15 cellular contexts compared by ENCODE assay signal in the genomic region with DNA sequence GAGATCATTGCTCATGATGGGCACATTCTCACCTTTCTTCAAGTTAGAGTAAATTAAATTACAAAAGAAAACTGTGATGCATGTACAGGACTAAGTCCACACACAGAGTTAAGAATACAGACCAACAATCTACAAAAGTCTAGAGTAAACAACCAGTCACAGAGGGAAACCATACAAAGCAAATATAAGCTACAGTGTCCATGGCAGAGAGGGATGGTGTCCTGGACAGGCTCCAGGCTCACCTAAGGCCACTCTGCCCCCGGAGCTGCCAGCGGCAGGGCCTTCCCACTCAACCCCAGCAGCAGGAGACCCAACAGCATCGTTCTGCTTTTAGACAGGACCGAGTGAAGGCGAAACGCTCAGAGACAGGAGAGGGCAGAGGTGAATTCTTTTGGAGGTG. TPM values are rescaled to one million over a fixed set of nuclear protein-coding genes. Genes with fewer than 3 reads are reported as not detected.
DNase-seq lines count a peak whose midpoint lies in the region; ATAC-seq, FAIRE-seq and TF ChIP-seq lines count a peak whose summit lies in the region.
"Had no signal": no experiment of that assay in that cellular context is flagged by ENCODE, and none has a peak within 500 bp of the region (broad histone marks: within the 10 kb centered on the region; RNA-seq: fewer than 3 reads in every experiment).

No MANE protein-coding gene starts in this region.

- H3K9me3 ChIP-seq in A549, result no peaks in the 10 kb centered on the region
- H3K9me3 ChIP-seq in PC-3 (ENCODE audit: low read length), result no peaks in the 10 kb centered on the region
- no peaks in the 10 kb centered on the region for H3K9me3 ChIP-seq in HepG2 (ENCODE audit: low read length)
- H3K9me3 ChIP-seq: BE2C had no signal

- in situ Hi-C loops in HepG2 (cut with HindIII; ENCODE audit: extremely low pct_ligation_motif_present, low pct_unique_long_range_greater_than_20kb), result no loop called here

- DNase-seq in A549 (ENCODE audit: low read depth in 1 of 2, low spot score in 1 of 2) (no peak), DMS53 (lab: John Stamatoyannopoulos, UW) (peak; percentile 74), PC-3 (no peak), HepG2 (ENCODE audit: low spot score) (no peak), NCI-H187 treated with DMSO at 0.1 percent for 48 hours (lab: John Stamatoyannopoulos, UW) (no peak), HK-2 (ENCODE audit: unreplicated experiment) (no peak)
- DNase-seq in activated CD4-positive, alpha-beta T cell treated with anti-CD3 and anti-CD28 coated beads, Interleukin-2, amount 50 U/mL, for 48 hours, result no peak
- DNase-seq in activated naive CD8-positive, alpha-beta T cell treated with anti-CD3 and anti-CD28 coated beads, Interleukin-2, amount 50 U/mL, for 24 hours, result no peak
- DNase-seq: BE2C; CD8-positive, alpha-beta T cell; IMR-90; Kasumi-1; NCI-H1436 treated with DMSO at 0.1 percent for 48 hours; NCI-H446; NCI-H82 had no signal

- intact Hi-C loops in PC-3 (cut with micrococcal nuclease) (no loop called here), HepG2 (cut with micrococcal nuclease; ENCODE audit: unreplicated experiment) (no loop called here)

- H4K20me1 ChIP-seq in PC-3 (ENCODE audit: low read length) (no peaks in the 10 kb centered on the region), HepG2 (ENCODE audit: insufficient read depth, low read length) (no peaks in the 10 kb centered on the region)

- ATAC-seq in A549 (peak in 1 of 2 experiments; percentile 61; a peak in 3 of 6 replicates), PC-3 (peak; percentile 55), HepG2 (peak; percentile 55; the same call in 2 of the 3 replicates)
- ATAC-seq in activated naive CD8-positive, alpha-beta T cell treated with anti-CD3 and anti-CD28 coated beads, Interleukin-2, amount 50 U/mL, for 24 hours, result no peak
- ATAC-seq: CD8-positive, alpha-beta T cell had no signal

- CTCF ChIA-PET in A549 (lab: Yijun Ruan, JAX) (interaction anchor here (2.3 kb wide), 1 partner anchor 10 kb away, joined by 4 read pairs; no protein-coding TSS in a partner anchor), PC-3 (lab: Charles Lee) (no interaction called here), HepG2 (lab: Yijun Ruan, JAX; ENCODE audit: low intra/inter-chr PET ratio, low total read pairs) (no interaction called here)

- no peaks in the 10 kb centered on the region for H3F3A ChIP-seq in PC-3 (ENCODE audit: low read length, unreplicated experiment)

- H3K4me3 Mint-ChIP-seq in activated naive CD8-positive, alpha-beta T cell treated with anti-CD3 and anti-CD28 coated beads, Interleukin-2, amount 50 U/mL, for 24 hours, result no peak overlapping the region
- H3K4me3 Mint-ChIP-seq: CD8-positive, alpha-beta T cell had no signal

- H3K4me2 ChIP-seq in A549, result peak overlapping the region; percentile 55
- H3K4me2 ChIP-seq in PC-3 (ENCODE audit: low read length), result no peak overlapping the region
- H3K4me2 ChIP-seq in HepG2 (ENCODE audit: low read depth, low read length), result no peak overlapping the region

- no peak overlapping the region for H3K27ac Mint-ChIP-seq in activated naive CD8-positive, alpha-beta T cell treated with anti-CD3 and anti-CD28 coated beads, Interleukin-2, amount 50 U/mL, for 24 hours
- H3K27ac Mint-ChIP-seq: CD8-positive, alpha-beta T cell had no signal

- H3K4me1 ChIP-seq in A549, result peaks cover 24% of the 10 kb centered on the region
- no peaks in the 10 kb centered on the region for H3K4me1 ChIP-seq in PC-3 (ENCODE audit: insufficient read depth, low read length)
- no peaks in the 10 kb centered on the region for H3K4me1 ChIP-seq in HepG2 (ENCODE audit: insufficient read depth, low read length)
- H3K4me1 ChIP-seq: BE2C had no signal

- BruUV-seq in PC-3 (replicated peaks; lab: Mats Ljungman, UMichigan), result no TSS peak
- no TSS peak for BruUV-seq in HepG2 (replicated peaks; lab: Mats Ljungman, UMichigan)

- no peaks in the 10 kb centered on the region for H3K9me2 ChIP-seq in PC-3 (replicated peaks; ENCODE audit: low read length)

- FAIRE-seq in A549 (lab: Jason Lieb, UNC), result no peak
- no peak for FAIRE-seq in HepG2 (lab: Jason Lieb, UNC)

- H3K9ac ChIP-seq in PC-3 (ENCODE audit: low read length) (no peak overlapping the region), HepG2 (ENCODE audit: insufficient read depth, low read depth, low read length) (no peak overlapping the region)

- H3K27ac ChIP-seq in A549 (no peak overlapping the region), PC-3 (ENCODE audit: low read length) (no peak overlapping the region), HepG2 (ENCODE audit: extremely low read length, insufficient read depth, low read length) (no peak overlapping the region)

- TF ChIP-seq CTCF in A549 (IDR thresholded peaks at IDR 0.05) (no peak), PC-3 (conservative IDR thresholded peaks at IDR 0.05; ENCODE audit: low read depth, low read length) (no peak), HepG2 (CRISPR knock-in tag; IDR thresholded peaks at IDR 0.05) (no peak)

- H3K27me3 ChIP-seq in PC-3 (ENCODE audit: low read length) (no peaks in the 10 kb centered on the region), HepG2 (ENCODE audit: control insufficient read depth in 1 of 2, insufficient read depth in 2 of 2, low read length in 2 of 2) (peaks cover 0 to 45% of the 10 kb centered on the region in 2 experiments)
- H3K27me3 ChIP-seq: BE2C had no signal

- no peaks in the 10 kb centered on the region for H3K79me2 ChIP-seq in PC-3 (ENCODE audit: low read length)
- no peaks in the 10 kb centered on the region for H3K79me2 ChIP-seq in HepG2 (ENCODE audit: insufficient read depth, low read length)

- H2AFZ ChIP-seq in PC-3 (ENCODE audit: low read length), result no peak overlapping the region
- H2AFZ ChIP-seq in HepG2 (ENCODE audit: low read length), result no peak overlapping the region

- TF ChIP-seq POLR2A in A549 (IDR thresholded peaks at IDR 0.05; ENCODE audit: low read length) (no peak), HepG2 (IDR thresholded peaks at IDR 0.05; ENCODE audit: insufficient read depth in 1 of 2, low read depth in 2 of 2, low read length in 2 of 2) (no peak)

- H3K4me3 ChIP-seq in A549, result no peak overlapping the region
- no peak overlapping the region for H3K4me3 ChIP-seq in PC-3 (ENCODE audit: low read length)
- no peak overlapping the region for H3K4me3 ChIP-seq in HepG2 (replicated peaks in 1 of 3; ENCODE audit: insufficient read depth in 1 of 3, low read depth in 2 of 3, low read length in 3 of 3)

- no peaks in the 10 kb centered on the region for H3K36me3 ChIP-seq in PC-3 (ENCODE audit: low read depth, low read length)
- no peaks in the 10 kb centered on the region for H3K36me3 ChIP-seq in HepG2 (replicated peaks in 1 of 2; ENCODE audit: control insufficient read depth in 1 of 2, insufficient read depth in 2 of 2, low read length in 2 of 2)
- H3K36me3 ChIP-seq: BE2C had no signal

- H3K9me3 Mint-ChIP-seq in activated naive CD8-positive, alpha-beta T cell treated with anti-CD3 and anti-CD28 coated beads, Interleukin-2, amount 50 U/mL, for 24 hours, result no peaks in the 10 kb centered on the region
- H3K9me3 Mint-ChIP-seq: CD8-positive, alpha-beta T cell had no signal

- TF ChIP-seq EP300 in A549 (IDR thresholded peaks at IDR 0.05) (no peak), HepG2 (IDR thresholded peaks at IDR 0.05; ENCODE audit: low read depth in 2 of 2, low read length in 2 of 2) (no peak), HepG2 (CRISPR knock-in tag; IDR thresholded peaks at IDR 0.05; ENCODE audit: borderline replicate concordance) (no peak)

- WGBS in A549 (ENCODE audit: missing lambda C conversion rate), result 33% methylated on average over 6 of the region's 6 CpGs
- WGBS in HepG2 (ENCODE audit: low lambda C conversion rate), result 10% methylated on average over 6 of the region's 6 CpGs

- POLR2A ChIA-PET in A549 (lab: Yijun Ruan, JAX), result no interaction called here
- POLR2A ChIA-PET in PC-3 (lab: Charles Lee; ENCODE audit: unreplicated experiment), result no interaction called here
- POLR2A ChIA-PET in HepG2 (lab: Yijun Ruan, JAX), result no interaction called here

- no peak for TF ChIP-seq RAD21 in A549 (conservative IDR thresholded peaks at IDR 0.05 in 1 of 2, IDR thresholded peaks at IDR 0.05 in 1 of 2)
- no peak for TF ChIP-seq RAD21 in HepG2 (CRISPR knock-in tag; IDR thresholded peaks at IDR 0.05)

- no peaks in the 10 kb centered on the region for H3K4me1 Mint-ChIP-seq in activated naive CD8-positive, alpha-beta T cell treated with anti-CD3 and anti-CD28 coated beads, Interleukin-2, amount 50 U/mL, for 24 hours

- no peaks in the 10 kb centered on the region for H3K36me3 Mint-ChIP-seq in activated naive CD8-positive, alpha-beta T cell treated with anti-CD3 and anti-CD28 coated beads, Interleukin-2, amount 50 U/mL, for 24 hours (ENCODE audit: low read depth)
- H3K36me3 Mint-ChIP-seq: CD8-positive, alpha-beta T cell had no signal

- H3K27me3 Mint-ChIP-seq in activated naive CD8-positive, alpha-beta T cell treated with anti-CD3 and anti-CD28 coated beads, Interleukin-2, amount 50 U/mL, for 24 hours, result peaks cover 3% of the 10 kb centered on the region

RNA-seq across cellular contexts. Expression of a gene that starts 16.0 kb away (rescaled TPM):
- polyA plus RNA-seq in A549 (2011; rRNA removed), result 92.5 and 96.4 TPM in 2 replicates
- polyA plus RNA-seq in A549 (2012; cell fraction: cytosol; rRNA removed), result 42.5 and 54.2 TPM in 2 replicates
- 64.8 and 115 TPM in 2 replicates for polyA plus RNA-seq in A549 (2012; cell fraction: nucleus; rRNA removed)
- polyA plus RNA-seq in A549 (2017; fragmentation: RNase III; extraction: RNeasy Plus Mini Kit Qiagen cat#74134 plus additional on column Dnase treatment), result 44.9 to 46.3 TPM (median 45.9 TPM) in 3 replicates
- 511 and 597 TPM in 2 replicates for polyA minus RNA-seq in A549 (2011; rRNA and poly(A)+ RNA removed)
- 0.92 and 2.1 TPM in 2 replicates for total RNA-seq in PC-3 (2014; rRNA removed)
- not detected in 2 replicates for total RNA-seq in HepG2 (2016; rRNA removed; fragmentation: Illumina TruSeq; extraction: Trizol)
- total RNA-seq in HepG2 (2016; cell fraction: cytosol; rRNA removed; fragmentation: Illumina TruSeq; extraction: Trizol; ENCODE audit: low read depth), result not detected in 2 replicates
- not detected in 2 replicates for total RNA-seq in HepG2 (2016; cell fraction: insoluble cytoplasmic fraction; rRNA removed; fragmentation: Illumina TruSeq; extraction: Trizol)
- total RNA-seq in HepG2 (2016; cell fraction: membrane; rRNA removed; fragmentation: Illumina TruSeq; extraction: Trizol), result not detected in 2 replicates
- not detected in 2 replicates for total RNA-seq in HepG2 (2016; cell fraction: nucleus; rRNA removed; fragmentation: Illumina TruSeq; extraction: Trizol)
- polyA plus RNA-seq in HepG2 (2011; rRNA removed), result 0.07 TPM in 1 of 2 replicates, not detected in the other
- polyA plus RNA-seq in HepG2 (2011; cell fraction: cytosol; rRNA removed), result not detected in 2 replicates
- polyA plus RNA-seq in HepG2 (2011; cell fraction: nucleus; rRNA removed), result not detected in 2 replicates
- not detected in 2 replicates for polyA plus RNA-seq in HepG2 (2012)
- polyA plus RNA-seq in HepG2 (2016; cell fraction: cytosol; fragmentation: Illumina TruSeq; extraction: Trizol; ENCODE audit: low read depth), result not detected in 2 replicates
- polyA plus RNA-seq in HepG2 (2016; cell fraction: insoluble cytoplasmic fraction; fragmentation: Illumina TruSeq; extraction: Trizol; ENCODE audit: low read depth), result not detected in 2 replicates
- not detected in 2 replicates for polyA plus RNA-seq in HepG2 (2016; cell fraction: membrane; fragmentation: Illumina TruSeq; extraction: Trizol; ENCODE audit: low read depth)
- polyA plus RNA-seq in HepG2 (2016; cell fraction: nucleus; fragmentation: Illumina TruSeq; extraction: Trizol; ENCODE audit: insufficient read depth, low read depth), result not detected in 2 replicates
- polyA minus RNA-seq in HepG2 (2011; rRNA and poly(A)+ RNA removed; ENCODE audit: low replicate concordance), result 533 TPM in 1 of 2 replicates, not detected in the other
- polyA minus RNA-seq in HepG2 (2011; cell fraction: cytosol; rRNA and poly(A)+ RNA removed), result 1.3 and 1.9 TPM in 2 replicates
- 0.37 and 1.8 TPM in 2 replicates for polyA minus RNA-seq in HepG2 (2011; cell fraction: nucleus; rRNA and poly(A)+ RNA removed)
- total RNA-seq: CD8-positive, alpha-beta T cell had no signal
